In the genomic region with DNA sequence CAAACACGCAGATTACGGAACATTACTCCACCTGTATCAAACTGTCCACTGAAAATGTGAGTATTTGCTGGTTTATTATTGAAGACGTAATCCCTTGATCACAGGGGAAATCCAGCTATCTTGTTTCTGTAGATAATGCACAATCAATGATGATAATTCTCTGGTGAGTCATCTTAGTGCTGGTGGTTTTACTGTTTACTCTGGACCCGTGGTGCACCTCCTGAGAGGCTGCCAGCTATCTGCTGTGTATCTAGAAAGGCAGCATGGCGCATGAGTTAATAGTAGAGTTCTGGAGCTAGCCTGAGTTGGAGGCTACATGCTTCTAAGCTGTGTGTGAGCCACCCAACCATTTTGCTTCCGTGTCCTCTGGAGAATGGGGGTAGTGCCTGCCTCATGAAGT, we compare ENCODE assay signal across 9 cellular contexts. TPM values are rescaled to one million over a fixed set of nuclear protein-coding genes. Genes with fewer than 3 reads are reported as not detected.
DNase-seq lines count a peak whose midpoint lies in the region; ATAC-seq and TF ChIP-seq lines count a peak whose summit lies in the region.
"Had no signal": no experiment of that assay in that cellular context is flagged by ENCODE, and none has a peak within 500 bp of the region (broad histone marks: within the 10 kb centered on the region; RNA-seq: fewer than 3 reads in every experiment).

No MANE protein-coding gene starts in this region.

- H3K9me3 ChIP-seq in prostate gland = no peaks in the 10 kb centered on the region
- H3K9me3 ChIP-seq: BLaER1 treated with 17β-estradiol and CSF1 and Interleukin-3, amounts not matched to agents 10 nM and 100 nM had no signal

- TF ChIP-seq CTCF in prostate gland (IDR thresholded peaks at IDR 0.05) = no peak

- TF ChIP-seq POLR2A in prostate gland (IDR thresholded peaks at IDR 0.05) = no peak

- H3K9me3 Mint-ChIP-seq in T-helper 2 cell treated with Interferon-gamma antibody and Interleukin-4, amounts not matched to agents 5 μg/mL and 100 μg/mL, for 36 hours = no peaks in the 10 kb centered on the region
- H3K9me3 Mint-ChIP-seq in stimulated activated naive CD8-positive, alpha-beta T cell treated with anti-CD3 and anti-CD28 coated beads, Interleukin-15, amount 100 ng/mL, for 72 hours = no peaks in the 10 kb centered on the region

- 79% methylated on average over 6 of the region's 6 CpGs for WGBS in prostate gland

- peaks cover 76% of the 10 kb centered on the region for H3K4me1 Mint-ChIP-seq in T-helper 2 cell treated with Interferon-gamma antibody and Interleukin-4, amounts not matched to agents 5 μg/mL and 100 μg/mL, for 36 hours (ENCODE audit: low read depth)
- peaks cover 44% of the 10 kb centered on the region for H3K4me1 Mint-ChIP-seq in stimulated activated naive CD8-positive, alpha-beta T cell treated with anti-CD3 and anti-CD28 coated beads, Interleukin-15, amount 100 ng/mL, for 72 hours

- H3K36me3 Mint-ChIP-seq in T-helper 2 cell treated with Interferon-gamma antibody and Interleukin-4, amounts not matched to agents 5 μg/mL and 100 μg/mL, for 36 hours (ENCODE audit: low read depth) = peaks cover 69% of the 10 kb centered on the region

- no peak overlapping the region for H3K27ac ChIP-seq in prostate gland
- H3K27ac ChIP-seq: BLaER1 treated with 17β-estradiol and CSF1 and Interleukin-3, amounts not matched to agents 10 nM and 100 nM had no signal

- peak overlapping the region; percentile 58 for H3K4me3 Mint-ChIP-seq in T-helper 2 cell treated with Interferon-gamma antibody and Interleukin-4, amounts not matched to agents 5 μg/mL and 100 μg/mL, for 36 hours
- H3K4me3 Mint-ChIP-seq in stimulated activated naive CD8-positive, alpha-beta T cell treated with anti-CD3 and anti-CD28 coated beads, Interleukin-15, amount 100 ng/mL, for 72 hours = peak overlapping the region in 1 of 2 donors; percentile 32

- H3K4me3 ChIP-seq in prostate gland = no peak overlapping the region
- H3K4me3 ChIP-seq: BLaER1 treated with 17β-estradiol and CSF1 and Interleukin-3, amounts not matched to agents 10 nM and 100 nM had no signal

- intact Hi-C loops in prostate gland (cut with DNase I) = no loop called here

- H3K27ac Mint-ChIP-seq in T-helper 2 cell treated with Interferon-gamma antibody and Interleukin-4, amounts not matched to agents 5 μg/mL and 100 μg/mL, for 36 hours = peak overlapping the region; percentile 83
- H3K27ac Mint-ChIP-seq in stimulated activated naive CD8-positive, alpha-beta T cell treated with anti-CD3 and anti-CD28 coated beads, Interleukin-15, amount 100 ng/mL, for 72 hours = peak overlapping the region in 1 of 2 donors; percentile 72

- H3K27me3 ChIP-seq in prostate gland (replicated peaks; ENCODE audit: insufficient read depth) = no peaks in the 10 kb centered on the region
- H3K27me3 ChIP-seq: BLaER1 treated with 17β-estradiol and CSF1 and Interleukin-3, amounts not matched to agents 10 nM and 100 nM had no signal

- H3K27me3 Mint-ChIP-seq in T-helper 2 cell treated with Interferon-gamma antibody and Interleukin-4, amounts not matched to agents 5 μg/mL and 100 μg/mL, for 36 hours (ENCODE audit: low read depth) = no peaks in the 10 kb centered on the region
- H3K27me3 Mint-ChIP-seq in stimulated activated naive CD8-positive, alpha-beta T cell treated with anti-CD3 and anti-CD28 coated beads, Interleukin-15, amount 100 ng/mL, for 72 hours = no peaks in the 10 kb centered on the region

- DNase-seq in activated gamma-delta T cell treated with Interleukin-2 at 50 U/mL for 16 hours (peak; percentile 32), activated gamma-delta T cell (lab: John Stamatoyannopoulos, UW) (no peak), prostate gland (ENCODE audit: low spot score) (no peak), NCI-H345 treated with DMSO at 0.1 percent for 48 hours (lab: John Stamatoyannopoulos, UW; ENCODE audit: unreplicated experiment) (no peak)
- peak; percentile 79 for DNase-seq in T-helper 2 cell treated with Interferon-gamma antibody and Interleukin-4, amounts not matched to agents 5 μg/mL and 100 μg/mL, for 36 hours (ENCODE audit: low spot score)
- peak; percentile 36 for DNase-seq in effector CD4-positive, alpha-beta T cell
- DNase-seq in stimulated activated naive CD8-positive, alpha-beta T cell treated with anti-CD3 and anti-CD28 coated beads, Interleukin-15, amount 100 ng/mL, for 72 hours = peak in 1 of 2 donors; percentile 41

- H3K36me3 ChIP-seq in prostate gland = no peaks in the 10 kb centered on the region

- ATAC-seq in stimulated activated naive CD8-positive, alpha-beta T cell treated with anti-CD3 and anti-CD28 coated beads, Interleukin-15, amount 100 ng/mL, for 72 hours = peak; percentile 90
- no peak for ATAC-seq in GM19351 (IDR thresholded peaks at IDR 0.05; ENCODE audit: unreplicated experiment)

- H3K4me1 ChIP-seq in prostate gland (replicated peaks) = no peaks in the 10 kb centered on the region

RNA-seq across cellular contexts. Expression of a gene that starts 6.5 kb away (rescaled TPM):
- 10 to 100 TPM in 1 of 2 donors, 1 to 10 TPM in 1; 1.2 to 11.2 TPM for total RNA-seq in prostate gland

RNA-seq across cellular contexts. Expression of a gene that starts 17.0 kb away (rescaled TPM):
- total RNA-seq in prostate gland = 1 to 10 TPM; 1.8 to 8.9 TPM

RNA-seq across cellular contexts. Expression of a gene that starts 36.7 kb away (rescaled TPM):
- total RNA-seq in prostate gland = 100 to 1,000 TPM; 117 to 148 TPM

Comparison
In these comparisons a context has a peak if more than half of its experiments do, and no peak if none do; other contexts are left out.
1. DNase-seq: peak in activated gamma-delta T cell treated with Interleukin-2 at 50 U/mL for 16 hours (single experiment), T-helper 2 cell treated with Interferon-gamma antibody and Interleukin-4, amounts not matched to agents 5 μg/mL and 100 μg/mL, for 36 hours (single experiment) and effector CD4-positive, alpha-beta T cell (single experiment); none in activated gamma-delta T cell (single experiment), prostate gland (single experiment) and NCI-H345 treated with DMSO at 0.1 percent for 48 hours (single experiment).